ENCODE assay signal across 27 cellular contexts in genomic region chrX:119523664-119524184, GRCh38.
"Had no signal": no experiment of that assay in that cellular context is flagged by ENCODE, and none has a peak within 500 bp of the region (broad histone marks: within the 10 kb centered on the region; RNA-seq: fewer than 3 reads in every experiment).

No MANE protein-coding gene starts in this region.

- H3K4me1 Mint-ChIP-seq: naive thymus-derived CD8-positive, alpha-beta T cell; nephron; neural crest cell had no signal

- H3K9me3 ChIP-seq: pancreas, prostate gland, stomach, testis, thyroid gland, transverse colon, uterus had no signal

- DNase-seq: hippocampal formation; kidney glomerular epithelial cell; left cardiac atrium; mesenchymal stem cell; naive thymus-derived CD8-positive, alpha-beta T cell; nucleus accumbens; pancreas; posterior cingulate gyrus; retina; right cardiac atrium; stimulated activated CD4-positive, alpha-beta T cell treated with anti-CD3 and anti-CD28 coated beads, Interleukin-12 subunit alpha, Interleukin-12 subunit beta, amount 100 ng/mL, for 4 hours; stimulated activated CD4-positive, alpha-beta T cell treated with anti-CD3 and anti-CD28 coated beads, Interleukin-15, amount 100 ng/mL, for 24 hours; stimulated activated CD4-positive, alpha-beta T cell treated with anti-CD3 and anti-CD28 coated beads, Interleukin-2, amount 100 ng/mL, for 24 hours; stimulated activated CD4-positive, alpha-beta T cell treated with anti-CD3 and anti-CD28 coated beads, Interleukin-4, amount 100 ng/mL, for 1 hour; stimulated activated naive B cell treated with anti-CD40 and anti-IgM and Interleukin-4, amounts not matched to agents 10 μg/mL and 1 μg/mL and 100 μg/mL, for 72 hours; stimulated activated naive CD8-positive, alpha-beta T cell treated with anti-CD3 and anti-CD28 coated beads, Interleukin-15, Interleukin-2, amounts not matched to agents 100 U/mL and 50 U/mL, for 24 hours; stomach; testis; thyroid gland; transverse colon; uterus had no signal

- H3K36me3 ChIP-seq: pancreas, prostate gland, stomach, thyroid gland, transverse colon, uterus had no signal

- H3K27ac Mint-ChIP-seq: naive thymus-derived CD8-positive, alpha-beta T cell; nephron; stimulated activated naive B cell treated with anti-CD40 and anti-IgM and Interleukin-4, amounts not matched to agents 10 μg/mL and 1 μg/mL and 100 μg/mL, for 72 hours had no signal

- ATAC-seq: left cardiac atrium; left lobe of liver; naive thymus-derived CD8-positive, alpha-beta T cell; pancreas; right cardiac atrium; sciatic nerve; stimulated activated naive B cell treated with anti-CD40 and anti-IgM and Interleukin-4, amounts not matched to agents 10 μg/mL and 1 μg/mL and 100 μg/mL, for 72 hours; stimulated activated naive CD8-positive, alpha-beta T cell treated with anti-CD3 and anti-CD28 coated beads, Interleukin-15, Interleukin-2, amounts not matched to agents 100 U/mL and 50 U/mL, for 24 hours had no signal

- H3K27me3 ChIP-seq: pancreas, stomach, testis, thyroid gland, transverse colon, uterus had no signal

- H3K4me3 Mint-ChIP-seq: naive thymus-derived CD8-positive, alpha-beta T cell; nephron; neural crest cell; stimulated activated naive B cell treated with anti-CD40 and anti-IgM and Interleukin-4, amounts not matched to agents 10 μg/mL and 1 μg/mL and 100 μg/mL, for 72 hours had no signal

- H3K9me3 Mint-ChIP-seq: neural crest cell; stimulated activated naive B cell treated with anti-CD40 and anti-IgM and Interleukin-4, amounts not matched to agents 10 μg/mL and 1 μg/mL and 100 μg/mL, for 72 hours had no signal

- H3K4me1 ChIP-seq: pancreas, prostate gland, stomach, testis, thyroid gland, transverse colon, uterus had no signal

- H3K36me3 Mint-ChIP-seq: stimulated activated naive B cell treated with anti-CD40 and anti-IgM and Interleukin-4, amounts not matched to agents 10 μg/mL and 1 μg/mL and 100 μg/mL, for 72 hours had no signal

- H3K27ac ChIP-seq: pancreas, prostate gland, skin epidermis, stomach, testis, thyroid gland, transverse colon, uterus had no signal

- H3K4me3 ChIP-seq: pancreas, prostate gland, skin epidermis, stomach, testis, thyroid gland, transverse colon, uterus had no signal

- H3K27me3 Mint-ChIP-seq: naive thymus-derived CD8-positive, alpha-beta T cell had no signal
